ENCODE assay signal across 8 cellular contexts in genomic region chr4:13484045-13484748, GRCh38. TPM values are rescaled to one million over a fixed set of nuclear protein-coding genes. Genes with fewer than 3 reads are reported as not detected.
DNase-seq lines count a peak whose midpoint lies in the region; TF ChIP-seq lines count a peak whose summit lies in the region.

Gene RAB28, minus strand, starts transcription at chr4:13484340.

- H3K27me3 Mint-ChIP-seq in neural crest cell (ENCODE audit: low read depth) = peaks cover 2% of the 10 kb centered on the region

- peak within 1 kb of the TSS; percentile 78 for H3K4me3 ChIP-seq in HFF-Myc (replicated peaks; ENCODE audit: low read depth, low read length)
- peak within 1 kb of the TSS; percentile 67 for H3K4me3 ChIP-seq in SJSA1
- H3K4me3 ChIP-seq in foreskin fibroblast (ENCODE audit: low read depth in 1 of 2, low read length in 2 of 2) = peak within 1 kb of the TSS; percentile 73 to 78
- H3K4me3 ChIP-seq in stomach = peak within 1 kb of the TSS; percentile 82 to 94 (median 90)

- no peaks in the 10 kb centered on the region for H3K36me3 Mint-ChIP-seq in neural crest cell (ENCODE audit: low read depth)

- H3K27ac Mint-ChIP-seq in neural crest cell (ENCODE audit: unreplicated experiment) = peak within 1 kb of the TSS; percentile 100

- H3K4me1 ChIP-seq in SJSA1 (replicated peaks) (no peaks in the 10 kb centered on the region; the same call in 1 of the 2 replicates), stomach (peaks cover 8 to 29% (median 21%) of the 10 kb centered on the region in 4 donors)

- H3K9me3 ChIP-seq in SJSA1 (replicated peaks) (no peaks in the 10 kb centered on the region), stomach (no peaks in the 10 kb centered on the region)

- H3K9me3 Mint-ChIP-seq in neural crest cell = peaks cover 4% of the 10 kb centered on the region

- H3K27me3 ChIP-seq in SJSA1 (replicated peaks) = no peaks in the 10 kb centered on the region
- peaks cover 0 to 6% (median 0%) of the 10 kb centered on the region in 3 donors for H3K27me3 ChIP-seq in stomach

- no peak for TF ChIP-seq EP300 in stomach (IDR thresholded peaks at IDR 0.05)

- H3K4me1 Mint-ChIP-seq in neural crest cell = peaks cover 35% of the 10 kb centered on the region

- H3K27ac ChIP-seq in SJSA1 (peak within 1 kb of the TSS; percentile 99), stomach (peak within 1 kb of the TSS; percentile 87 to 97 (median 92))

- WGBS in stomach, 5 donors = 0 to 1% (median 1%) methylated on average over 32 to 68 of the region's 68 CpGs

- TF ChIP-seq CTCF in HFF-Myc (IDR thresholded peaks at IDR 0.05; ENCODE audit: low read depth, low read length, missing control alignments) (no peak), foreskin fibroblast (IDR thresholded peaks at IDR 0.05; ENCODE audit: low read depth, low read length) (no peak), neural crest cell (conservative IDR thresholded peaks at IDR 0.05) (no peak), stomach (IDR thresholded peaks at IDR 0.05) (no peak)

- H3K36me3 ChIP-seq in SJSA1 (no peaks in the 10 kb centered on the region), stomach (peaks cover 0 to 1% (median 0%) of the 10 kb centered on the region in 4 donors)

- intact Hi-C loops in stomach (cut with DNase I; ENCODE audit: low total_unique reads) = no loop called here

- H3K4me3 Mint-ChIP-seq in neural crest cell = peak within 1 kb of the TSS; percentile 96

- peak in 1 of 4 donors; percentile 29 for TF ChIP-seq POLR2A in stomach (IDR thresholded peaks at IDR 0.05)

- DNase-seq in GM04503 (ENCODE audit: low read depth) (peak; percentile 75), HFF-Myc (ENCODE audit: extremely low read depth, low read depth) (peak; percentile 81), MV-4-11 (lab: John Stamatoyannopoulos, UW) (peak; percentile 87), SJSA1 (ENCODE audit: low read depth in 1 of 2, low spot score in 2 of 2) (peak; percentile 80 to 90), foreskin fibroblast (peak; percentile 93 to 98), neural crest cell (ENCODE audit: low read depth, low spot score) (peak; percentile 86), stomach (peak; percentile 96)
- DNase-seq in activated naive CD4-positive, alpha-beta T cell (lab: John Stamatoyannopoulos, UW) = peak; percentile 81 to 93 (median 88)

RNA-seq across cellular contexts. Expression of gene RAB28, which starts in this region (rescaled TPM):
- 18.6 and 23.6 TPM in 2 replicates for total RNA-seq in SJSA1 (2014; rRNA removed; shearing (Covaris generic))
- total RNA-seq in neural crest cell (26.7 and 30.7 TPM in 2 replicates), stomach (10 to 100 TPM in 3 of 5 donors, 1 to 10 TPM in 1, under 1 TPM in 1; 0.29 to 27.2 (median 18.3) TPM)
- 10 to 100 TPM in 2 of 3 donors, 1 to 10 TPM in 1; 9.2 to 15.6 (median 13.8) TPM for polyA plus RNA-seq in stomach

Comparison
In these comparisons a context has a peak if more than half of its experiments do, and no peak if none do; other contexts are left out.
1. Peak in every context shown above with its lines: DNase-seq, H3K4me3 ChIP-seq and H3K27ac ChIP-seq.